Comparison of ENCODE assay signal across 16 cellular contexts in genomic region chr11:106231591-106231990, GRCh38.
DNase-seq lines count a peak whose midpoint lies in the region; ATAC-seq and TF ChIP-seq lines count a peak whose summit lies in the region.
"Had no signal": no experiment of that assay in that cellular context is flagged by ENCODE, and none has a peak within 500 bp of the region (broad histone marks: within the 10 kb centered on the region; RNA-seq: fewer than 3 reads in every experiment).

No MANE protein-coding gene starts in this region.

- H3K4me1 Mint-ChIP-seq in activated T-cell treated with anti-CD3 and anti-CD28 coated beads, Interleukin-2, amount 50 U/mL, for 4 hours (ENCODE audit: low read depth), result no peaks in the 10 kb centered on the region
- H3K4me1 Mint-ChIP-seq: mesothelial cell of epicardium had no signal

- H3K4me3 Mint-ChIP-seq in activated T-cell treated with anti-CD3 and anti-CD28 coated beads, Interleukin-2, amount 50 U/mL, for 4 hours, result no peak overlapping the region
- H3K4me3 Mint-ChIP-seq: CD4-positive, alpha-beta T cell; mesothelial cell of epicardium; stimulated activated naive CD8-positive, alpha-beta T cell treated with anti-CD3 and anti-CD28 coated beads, Interleukin-15, Interleukin-2, amounts not matched to agents 100 ng/mL and 50 ng/mL, for 24 hours had no signal

- H3K27me3 Mint-ChIP-seq in activated T-cell treated with anti-CD3 and anti-CD28 coated beads, Interleukin-2, amount 50 U/mL, for 4 hours (ENCODE audit: low read depth), result no peaks in the 10 kb centered on the region
- H3K27me3 Mint-ChIP-seq: CD4-positive, alpha-beta T cell; stimulated activated naive CD8-positive, alpha-beta T cell treated with anti-CD3 and anti-CD28 coated beads, Interleukin-15, Interleukin-2, amounts not matched to agents 100 ng/mL and 50 ng/mL, for 24 hours had no signal

- ATAC-seq in activated T-cell treated with anti-CD3 and anti-CD28 coated beads, Interleukin-2, amount 50 U/mL, for 4 hours, result no peak
- no peak for ATAC-seq in GM21737 (IDR thresholded peaks at IDR 0.05; ENCODE audit: unreplicated experiment)

- DNase-seq in AG09319 (ENCODE audit: extremely low read depth, low read depth) (peak; percentile 1), HS-27A (ENCODE audit: low read depth) (peak; percentile 17), astrocyte of the hippocampus (ENCODE audit: low read depth, low spot score) (peak; percentile 14), islet precursor cell (peak; percentile 79), T-helper 1 cell (no peak)
- no peak for DNase-seq in activated T-cell treated with anti-CD3 and anti-CD28 coated beads, Interleukin-2, amount 50 U/mL, for 4 hours
- DNase-seq in activated CD8-positive, alpha-beta memory T cell treated with anti-CD3 and anti-CD28 coated beads for 24 hours, result no peak
- DNase-seq: activated CD4-positive, CD25-positive, alpha-beta regulatory T cell; adrenal gland; CD4-positive, alpha-beta T cell; NCI-H146; NCI-H82; stimulated activated CD4-positive, alpha-beta T cell treated with anti-CD3 and anti-CD28 coated beads, Interleukin-4, amount 100 ng/mL, for 24 hours had no signal

- peak; percentile 43 for TF ChIP-seq CTCF in AG09319 (IDR thresholded peaks at IDR 0.05; ENCODE audit: low read depth, low read length)

- no peaks in the 10 kb centered on the region for H3K36me3 Mint-ChIP-seq in activated T-cell treated with anti-CD3 and anti-CD28 coated beads, Interleukin-2, amount 50 U/mL, for 4 hours (ENCODE audit: insufficient read depth)

- H3K9me3 Mint-ChIP-seq in activated T-cell treated with anti-CD3 and anti-CD28 coated beads, Interleukin-2, amount 50 U/mL, for 4 hours, result peaks cover 25% of the 10 kb centered on the region

Comparison
In these comparisons a context has a peak if more than half of its experiments do, and no peak if none do; other contexts are left out.
1. DNase-seq: peak in AG09319 (single experiment), HS-27A (single experiment), astrocyte of the hippocampus (single experiment) and islet precursor cell (single experiment); none in activated T-cell treated with anti-CD3 and anti-CD28 coated beads, Interleukin-2, amount 50 U/mL, for 4 hours (single experiment), T-helper 1 cell (0 of 5) and activated CD8-positive, alpha-beta memory T cell treated with anti-CD3 and anti-CD28 coated beads for 24 hours (single experiment).